ENCODE assay signal across 8 cellular contexts in genomic region chr3:195542691-195543641, GRCh38. TPM values are rescaled to one million over a fixed set of nuclear protein-coding genes. Genes with fewer than 3 reads are reported as not detected.
DNase-seq lines count a peak whose midpoint lies in the region; ATAC-seq and TF ChIP-seq lines count a peak whose summit lies in the region.

Gene PPP1R2 (minus strand): TSS chr3:195543325. CDS start chr3:195543025, 300 bp downstream.

- H3K27ac ChIP-seq in RWPE1, result peak within 1 kb of the TSS; percentile 80

- peaks cover 5% of the 10 kb centered on the region for H3K36me3 Mint-ChIP-seq in nephron (ENCODE audit: low read depth)

- CTCF ChIA-PET in RWPE1 (lab: Yijun Ruan, JAX), result no interaction called here

- ATAC-seq in stimulated activated naive CD8-positive, alpha-beta T cell treated with anti-CD3 and anti-CD28 coated beads, Interleukin-15, Interleukin-2, amounts not matched to agents 100 U/mL and 50 U/mL, for 24 hours, result peak; percentile 85

- H3K4me3 ChIP-seq in LNCaP clone FGC (ENCODE audit: low read depth, low read length), result peak within 1 kb of the TSS; percentile 83

- TF ChIP-seq CTCF in LNCaP clone FGC (IDR thresholded peaks at IDR 0.05; ENCODE audit: control insufficient read depth, extremely low read depth, insufficient read depth), result no peak
- TF ChIP-seq CTCF in RWPE1 (conservative IDR thresholded peaks at IDR 0.05; ENCODE audit: low read depth), result no peak
- no peak for TF ChIP-seq CTCF in nephron (IDR thresholded peaks at IDR 0.05; ENCODE audit: unreplicated experiment in 3 of 3)

- peak within 1 kb of the TSS; percentile 78 to 96 (median 93) for H3K27ac Mint-ChIP-seq in nephron

- H3K4me3 Mint-ChIP-seq in nephron, result peak within 1 kb of the TSS; percentile 90 to 95 (median 94)

- DNase-seq in Daoy (ENCODE audit: low read depth), result peak; percentile 94
- peak; percentile 90 for DNase-seq in GOT3 (lab: John Stamatoyannopoulos, UW)
- peak; percentile 59 for DNase-seq in LNCaP clone FGC (ENCODE audit: low read depth)
- DNase-seq in RWPE1 (ENCODE audit: low spot score), result peak; percentile 93
- DNase-seq in activated T-helper 9 cell treated with anti-CD3 and anti-CD28 coated beads, Interleukin-2, amount 50 U/mL, for 16 hours (ENCODE audit: low read depth), result peak; percentile 88
- DNase-seq in fibroblast of peridontal ligament (ENCODE audit: extremely low read depth), result peak; percentile 86
- peak; percentile 95 for DNase-seq in stimulated activated naive CD8-positive, alpha-beta T cell treated with anti-CD3 and anti-CD28 coated beads, Interleukin-15, Interleukin-2, amounts not matched to agents 100 U/mL and 50 U/mL, for 24 hours

- H3K9me3 Mint-ChIP-seq in nephron, result no peaks in the 10 kb centered on the region

- H3K27me3 Mint-ChIP-seq in nephron (ENCODE audit: low read depth), result peaks cover 4% of the 10 kb centered on the region

- POLR2A ChIA-PET in RWPE1 (lab: Yijun Ruan, JAX; ENCODE audit: low non-redundant PET), result interaction anchor here (0.5 to 0.7 kb wide), 2 partner anchors 37 to 104 kb away, joined by 3 to 4 read pairs; no protein-coding TSS in a partner anchor

- peaks cover 67% of the 10 kb centered on the region for H3K4me1 Mint-ChIP-seq in nephron

RNA-seq across cellular contexts. Expression of gene PPP1R2, which starts in this region (rescaled TPM):
- 73.0 and 142 TPM in 2 replicates for total RNA-seq in Daoy (2014; rRNA removed; shearing (Covaris generic))

Comparison
In these comparisons a context has a peak if more than half of its experiments do, and no peak if none do; other contexts are left out.
1. Peak in every context shown above with its lines: DNase-seq, ATAC-seq, H3K4me3 ChIP-seq and H3K27ac ChIP-seq.